21 cellular contexts compared by ENCODE assay signal in genomic region chr9:130262771-130263170, GRCh38. TPM values are rescaled to one million over a fixed set of nuclear protein-coding genes. Genes with fewer than 3 reads are reported as not detected.
"Had no signal": no experiment of that assay in that cellular context is flagged by ENCODE, and none has a peak within 500 bp of the region (broad histone marks: within the 10 kb centered on the region; RNA-seq: fewer than 3 reads in every experiment).

No MANE protein-coding gene starts in this region.

- ATAC-seq: activated CD4-positive, CD25-positive, alpha-beta regulatory T cell treated with anti-CD3 and anti-CD28 coated beads, Interleukin-2, amount 50 U/mL, for 24 hours; activated CD8-positive, alpha-beta T cell treated with anti-CD3 and anti-CD28 coated beads, Interleukin-2, amount 10 ng/mL, durations not matched to agents 7 days and 5 days; PC-3 had no signal

- H3K4me3 ChIP-seq: adrenal gland, MG63, SJSA1 had no signal

- DNase-seq: activated CD4-positive, alpha-beta T cell treated with anti-CD3 and anti-CD28 coated beads for 48 hours; activated CD4-positive, alpha-beta T cell treated with anti-CD3 and anti-CD28 coated beads, Interleukin-2, amount 50 U/mL, for 4 hours; activated CD8-positive, alpha-beta memory T cell treated with anti-CD3 and anti-CD28 coated beads, Interleukin-2, amount 50 U/mL, for 48 hours; activated CD8-positive, alpha-beta T cell treated with anti-CD3 and anti-CD28 coated beads, Interleukin-2, amount 10 ng/mL, durations not matched to agents 7 days and 5 days; activated naive CD4-positive, alpha-beta T cell treated with anti-CD3 and anti-CD28 coated beads, Interleukin-2, amount 50 U/mL, for 16 hours; activated naive CD8-positive, alpha-beta T cell treated with anti-CD3 and anti-CD28 coated beads, Interleukin-2, amount 10 ng/mL, durations not matched to agents 7 days and 5 days; activated T-cell treated with anti-CD3 and anti-CD28 coated beads, Interleukin-2, amount 50 U/mL, for 1 hour; adrenal gland; anterior cingulate cortex; NCI-H1105; NCI-H1436; NCI-H1694 treated with DMSO at 0.1 percent for 48 hours; NCI-H2029 treated with DMSO at 0.1 percent for 48 hours; NCI-H446; NCI-H524; PC-3; SHP77 had no signal

- H3K27ac ChIP-seq: adrenal gland, SJSA1 had no signal

- H3K36me3 ChIP-seq: adrenal gland, MG63, SJSA1 had no signal

- FAIRE-seq: RCC 7860 had no signal

- H3K9me3 ChIP-seq: adrenal gland, MG63, SJSA1 had no signal

RNA-seq across cellular contexts. Expression of gene HMCN2, which starts 2.8 kb away (rescaled TPM):
- total RNA-seq: activated CD8-positive, alpha-beta T cell treated with anti-CD3 and anti-CD28 coated beads, Interleukin-2, amount 10 ng/mL, durations not matched to agents 7 days and 5 days; activated naive CD8-positive, alpha-beta T cell treated with anti-CD3 and anti-CD28 coated beads, Interleukin-2, amount 10 ng/mL, durations not matched to agents 7 days and 5 days had no signal
